In genomic region chr7:134211817-134212216, GRCh38 we compare ENCODE assay signal across 1 cellular context.
A peak's percentile ranks its signal among the peaks of the same experiment; 100 is the strongest.
TF ChIP-seq lines count a peak whose summit lies in the region.

No MANE protein-coding gene starts in this region.

TF ChIP-seq in K562, 482 proteins besides CTCF, POLR2A, EP300 and RAD21 (continued from another document):
- no peak for TF ChIP-seq ZBTB40 (IDR thresholded peaks at IDR 0.05)
- no peak for TF ChIP-seq ZBTB40 (CRISPR knock-in tag; IDR thresholded peaks at IDR 0.05)
- TF ChIP-seq PHF20 (IDR thresholded peaks at IDR 0.05; ENCODE audit: partially characterized antibody) = no peak
- TF ChIP-seq, protein P1, sequence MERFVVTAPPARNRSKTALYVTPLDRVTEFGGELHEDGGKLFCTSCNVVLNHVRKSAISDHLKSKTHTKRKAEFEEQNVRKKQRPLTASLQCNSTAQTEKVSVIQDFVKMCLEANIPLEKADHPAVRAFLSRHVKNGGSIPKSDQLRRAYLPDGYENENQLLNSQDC (CRISPR knock-in tag; IDR thresholded peaks at IDR 0.05) = no peak
- TF ChIP-seq ZNF232 (CRISPR knock-in tag; IDR thresholded peaks at IDR 0.05) = no peak
- TF ChIP-seq MEIS2 (IDR thresholded peaks at IDR 0.05; ENCODE audit: partially characterized antibody) = no peak
- TF ChIP-seq ZNF707 (CRISPR knock-in tag; conservative IDR thresholded peaks at IDR 0.05) = no peak
- no peak for TF ChIP-seq ELK3 (CRISPR knock-in tag; IDR thresholded peaks at IDR 0.05)
- TF ChIP-seq NR1H2 (CRISPR knock-in tag; IDR thresholded peaks at IDR 0.05) = no peak
- TF ChIP-seq CXXC5 (CRISPR knock-in tag; IDR thresholded peaks at IDR 0.05) = no peak; the same call in 1 of the 2 replicates
- TF ChIP-seq CBX8 (IDR thresholded peaks at IDR 0.05; ENCODE audit: borderline replicate concordance, extremely low read depth, low read depth, low read length, poor library complexity, severe bottlenecking) = no peak
- no peak for TF ChIP-seq ZSCAN29 (IDR thresholded peaks at IDR 0.05)
- no peak for TF ChIP-seq TAF9B (IDR thresholded peaks at IDR 0.05; ENCODE audit: partially characterized antibody)
- TF ChIP-seq ILF3 (IDR thresholded peaks at IDR 0.05; ENCODE audit: borderline replicate concordance) = no peak
- no peak for TF ChIP-seq ZSCAN32 (CRISPR knock-in tag; IDR thresholded peaks at IDR 0.05)
- TF ChIP-seq STAT5A (IDR thresholded peaks at IDR 0.05; ENCODE audit: borderline replicate concordance, low read length) = 0 out of 2 replicates have a peak, but pooled peaks have one; percentile 23
- TF ChIP-seq HCFC1 (IDR thresholded peaks at IDR 0.05; ENCODE audit: low read depth, low read length) = no peak
- TF ChIP-seq ZNF589 (CRISPR knock-in tag; IDR thresholded peaks at IDR 0.05; ENCODE audit: low read depth) = 0 out of 2 replicates have a peak, but pooled peaks have one; percentile 29
- TF ChIP-seq, protein P2, sequence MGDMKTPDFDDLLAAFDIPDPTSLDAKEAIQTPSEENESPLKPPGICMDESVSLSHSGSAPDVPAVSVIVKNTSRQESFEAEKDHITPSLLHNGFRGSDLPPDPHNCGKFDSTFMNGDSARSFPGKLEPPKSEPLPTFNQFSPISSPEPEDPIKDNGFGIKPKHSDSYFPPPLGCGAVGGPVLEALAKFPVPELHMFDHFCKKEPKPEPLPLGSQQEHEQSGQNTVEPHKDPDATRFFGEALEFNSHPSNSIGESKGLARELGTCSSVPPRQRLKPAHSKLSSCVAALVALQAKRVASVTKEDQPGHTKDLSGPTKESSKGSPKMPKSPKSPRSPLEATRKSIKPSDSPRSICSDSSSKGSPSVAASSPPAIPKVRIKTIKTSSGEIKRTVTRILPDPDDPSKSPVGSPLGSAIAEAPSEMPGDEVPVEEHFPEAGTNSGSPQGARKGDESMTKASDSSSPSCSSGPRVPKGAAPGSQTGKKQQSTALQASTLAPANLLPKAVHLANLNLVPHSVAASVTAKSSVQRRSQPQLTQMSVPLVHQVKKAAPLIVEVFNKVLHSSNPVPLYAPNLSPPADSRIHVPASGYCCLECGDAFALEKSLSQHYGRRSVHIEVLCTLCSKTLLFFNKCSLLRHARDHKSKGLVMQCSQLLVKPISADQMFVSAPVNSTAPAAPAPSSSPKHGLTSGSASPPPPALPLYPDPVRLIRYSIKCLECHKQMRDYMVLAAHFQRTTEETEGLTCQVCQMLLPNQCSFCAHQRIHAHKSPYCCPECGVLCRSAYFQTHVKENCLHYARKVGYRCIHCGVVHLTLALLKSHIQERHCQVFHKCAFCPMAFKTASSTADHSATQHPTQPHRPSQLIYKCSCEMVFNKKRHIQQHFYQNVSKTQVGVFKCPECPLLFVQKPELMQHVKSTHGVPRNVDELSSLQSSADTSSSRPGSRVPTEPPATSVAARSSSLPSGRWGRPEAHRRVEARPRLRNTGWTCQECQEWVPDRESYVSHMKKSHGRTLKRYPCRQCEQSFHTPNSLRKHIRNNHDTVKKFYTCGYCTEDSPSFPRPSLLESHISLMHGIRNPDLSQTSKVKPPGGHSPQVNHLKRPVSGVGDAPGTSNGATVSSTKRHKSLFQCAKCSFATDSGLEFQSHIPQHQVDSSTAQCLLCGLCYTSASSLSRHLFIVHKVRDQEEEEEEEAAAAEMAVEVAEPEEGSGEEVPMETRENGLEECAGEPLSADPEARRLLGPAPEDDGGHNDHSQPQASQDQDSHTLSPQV (IDR thresholded peaks at IDR 0.05) = peak; percentile 66
- no peak for TF ChIP-seq FOXJ2 (tag; IDR thresholded peaks at IDR 0.05)
- TF ChIP-seq, protein P3, sequence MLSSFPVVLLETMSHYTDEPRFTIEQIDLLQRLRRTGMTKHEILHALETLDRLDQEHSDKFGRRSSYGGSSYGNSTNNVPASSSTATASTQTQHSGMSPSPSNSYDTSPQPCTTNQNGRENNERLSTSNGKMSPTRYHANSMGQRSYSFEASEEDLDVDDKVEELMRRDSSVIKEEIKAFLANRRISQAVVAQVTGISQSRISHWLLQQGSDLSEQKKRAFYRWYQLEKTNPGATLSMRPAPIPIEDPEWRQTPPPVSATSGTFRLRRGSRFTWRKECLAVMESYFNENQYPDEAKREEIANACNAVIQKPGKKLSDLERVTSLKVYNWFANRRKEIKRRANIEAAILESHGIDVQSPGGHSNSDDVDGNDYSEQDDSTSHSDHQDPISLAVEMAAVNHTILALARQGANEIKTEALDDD (IDR thresholded peaks at IDR 0.05) = peak; percentile 75
- no peak for TF ChIP-seq NR3C1 (CRISPR knock-in tag; IDR thresholded peaks at IDR 0.05)
- TF ChIP-seq, protein P4, sequence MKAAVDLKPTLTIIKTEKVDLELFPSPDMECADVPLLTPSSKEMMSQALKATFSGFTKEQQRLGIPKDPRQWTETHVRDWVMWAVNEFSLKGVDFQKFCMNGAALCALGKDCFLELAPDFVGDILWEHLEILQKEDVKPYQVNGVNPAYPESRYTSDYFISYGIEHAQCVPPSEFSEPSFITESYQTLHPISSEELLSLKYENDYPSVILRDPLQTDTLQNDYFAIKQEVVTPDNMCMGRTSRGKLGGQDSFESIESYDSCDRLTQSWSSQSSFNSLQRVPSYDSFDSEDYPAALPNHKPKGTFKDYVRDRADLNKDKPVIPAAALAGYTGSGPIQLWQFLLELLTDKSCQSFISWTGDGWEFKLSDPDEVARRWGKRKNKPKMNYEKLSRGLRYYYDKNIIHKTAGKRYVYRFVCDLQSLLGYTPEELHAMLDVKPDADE (conservative IDR thresholded peaks at IDR 0.05; ENCODE audit: control insufficient read depth, low read depth, low read length) = no peak
- no peak for TF ChIP-seq MTF1 (CRISPR knock-in tag; IDR thresholded peaks at IDR 0.05; ENCODE audit: borderline replicate concordance)
- no peak for TF ChIP-seq RCOR1 (IDR thresholded peaks at IDR 0.05; ENCODE audit: borderline replicate concordance in 1 of 2, low read depth in 2 of 2, low read length in 2 of 2)
- no peak for TF ChIP-seq HDAC3 (IDR thresholded peaks at IDR 0.05; ENCODE audit: borderline replicate concordance, partially characterized antibody)
- TF ChIP-seq ZNF311 (CRISPR knock-in tag; IDR thresholded peaks at IDR 0.05) = no peak
- no peak for TF ChIP-seq MCM2 (IDR thresholded peaks at IDR 0.05; ENCODE audit: low read depth)
- TF ChIP-seq, protein P5, sequence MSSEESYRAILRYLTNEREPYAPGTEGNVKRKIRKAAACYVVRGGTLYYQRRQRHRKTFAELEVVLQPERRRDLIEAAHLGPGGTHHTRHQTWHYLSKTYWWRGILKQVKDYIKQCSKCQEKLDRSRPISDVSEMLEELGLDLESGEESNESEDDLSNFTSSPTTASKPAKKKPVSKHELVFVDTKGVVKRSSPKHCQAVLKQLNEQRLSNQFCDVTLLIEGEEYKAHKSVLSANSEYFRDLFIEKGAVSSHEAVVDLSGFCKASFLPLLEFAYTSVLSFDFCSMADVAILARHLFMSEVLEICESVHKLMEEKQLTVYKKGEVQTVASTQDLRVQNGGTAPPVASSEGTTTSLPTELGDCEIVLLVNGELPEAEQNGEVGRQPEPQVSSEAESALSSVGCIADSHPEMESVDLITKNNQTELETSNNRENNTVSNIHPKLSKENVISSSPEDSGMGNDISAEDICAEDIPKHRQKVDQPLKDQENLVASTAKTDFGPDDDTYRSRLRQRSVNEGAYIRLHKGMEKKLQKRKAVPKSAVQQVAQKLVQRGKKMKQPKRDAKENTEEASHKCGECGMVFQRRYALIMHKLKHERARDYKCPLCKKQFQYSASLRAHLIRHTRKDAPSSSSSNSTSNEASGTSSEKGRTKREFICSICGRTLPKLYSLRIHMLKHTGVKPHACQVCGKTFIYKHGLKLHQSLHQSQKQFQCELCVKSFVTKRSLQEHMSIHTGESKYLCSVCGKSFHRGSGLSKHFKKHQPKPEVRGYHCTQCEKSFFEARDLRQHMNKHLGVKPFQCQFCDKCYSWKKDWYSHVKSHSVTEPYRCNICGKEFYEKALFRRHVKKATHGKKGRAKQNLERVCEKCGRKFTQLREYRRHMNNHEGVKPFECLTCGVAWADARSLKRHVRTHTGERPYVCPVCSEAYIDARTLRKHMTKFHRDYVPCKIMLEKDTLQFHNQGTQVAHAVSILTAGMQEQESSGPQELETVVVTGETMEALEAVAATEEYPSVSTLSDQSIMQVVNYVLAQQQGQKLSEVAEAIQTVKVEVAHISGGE (CRISPR knock-in tag; IDR thresholded peaks at IDR 0.05) = no peak
- TF ChIP-seq ZNF644 (tag; IDR thresholded peaks at IDR 0.05; ENCODE audit: low read depth) = no peak
- no peak for TF ChIP-seq RB1 (IDR thresholded peaks at IDR 0.05; ENCODE audit: low read depth)
- no peak for TF ChIP-seq HDAC6 (IDR thresholded peaks at IDR 0.05; ENCODE audit: low read depth, low read length)
- no peak for TF ChIP-seq PML (IDR thresholded peaks at IDR 0.05; ENCODE audit: low read length)
- peak; percentile 30; the same call in 1 of the 2 replicates for TF ChIP-seq ZNF584 (CRISPR knock-in tag; IDR thresholded peaks at IDR 0.05; ENCODE audit: low read depth)
- 0 out of 2 replicates have a peak, but pooled peaks have one; percentile 13 for TF ChIP-seq MYC (IDR thresholded peaks at IDR 0.05; ENCODE audit: low read depth, low read length)
- no peak for TF ChIP-seq MYC (CRISPR knock-in tag; IDR thresholded peaks at IDR 0.05; ENCODE audit: borderline replicate concordance, low read depth)
- TF ChIP-seq, protein P6, sequence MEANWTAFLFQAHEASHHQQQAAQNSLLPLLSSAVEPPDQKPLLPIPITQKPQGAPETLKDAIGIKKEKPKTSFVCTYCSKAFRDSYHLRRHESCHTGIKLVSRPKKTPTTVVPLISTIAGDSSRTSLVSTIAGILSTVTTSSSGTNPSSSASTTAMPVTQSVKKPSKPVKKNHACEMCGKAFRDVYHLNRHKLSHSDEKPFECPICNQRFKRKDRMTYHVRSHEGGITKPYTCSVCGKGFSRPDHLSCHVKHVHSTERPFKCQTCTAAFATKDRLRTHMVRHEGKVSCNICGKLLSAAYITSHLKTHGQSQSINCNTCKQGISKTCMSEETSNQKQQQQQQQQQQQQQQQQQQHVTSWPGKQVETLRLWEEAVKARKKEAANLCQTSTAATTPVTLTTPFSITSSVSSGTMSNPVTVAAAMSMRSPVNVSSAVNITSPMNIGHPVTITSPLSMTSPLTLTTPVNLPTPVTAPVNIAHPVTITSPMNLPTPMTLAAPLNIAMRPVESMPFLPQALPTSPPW (CRISPR knock-in tag; IDR thresholded peaks at IDR 0.05) = no peak
